22 cellular contexts compared by ENCODE assay signal in the genomic region with DNA sequence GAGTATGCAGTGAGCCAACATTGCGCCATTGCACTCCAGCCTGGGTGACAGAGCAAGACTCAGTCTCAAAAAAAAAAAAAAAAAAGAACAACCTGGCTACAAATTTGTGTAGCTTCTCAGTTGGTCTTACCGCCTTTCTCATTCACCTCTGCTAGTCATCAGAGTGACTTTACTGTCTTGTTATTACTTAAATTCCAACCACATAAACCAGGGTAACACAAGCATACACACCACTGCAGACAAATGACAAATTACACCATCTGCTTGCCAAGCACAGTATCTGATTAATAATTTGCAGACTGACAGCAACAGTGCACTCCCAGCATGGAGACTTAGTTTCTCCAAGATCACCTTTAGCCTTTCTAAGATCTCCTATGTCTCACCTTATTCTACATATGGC.
"Had no signal": no experiment of that assay in that cellular context is flagged by ENCODE, and none has a peak within 500 bp of the region (broad histone marks: within the 10 kb centered on the region; RNA-seq: fewer than 3 reads in every experiment).

No MANE protein-coding gene starts in this region.

- H3K27me3 Mint-ChIP-seq: naive thymus-derived CD8-positive, alpha-beta T cell; progenitor cell of endocrine pancreas; stimulated activated naive CD8-positive, alpha-beta T cell treated with anti-CD3 and anti-CD28 coated beads, Interleukin-15, amount 100 ng/mL, for 72 hours; type B pancreatic cell had no signal

- ATAC-seq: left colon; left lung; lower lobe of right lung; naive thymus-derived CD8-positive, alpha-beta T cell; sciatic nerve; stimulated activated naive CD8-positive, alpha-beta T cell treated with anti-CD3 and anti-CD28 coated beads, Interleukin-15, amount 100 ng/mL, for 72 hours had no signal

- H3K4me1 Mint-ChIP-seq: nephron progenitor cell; stimulated activated naive CD8-positive, alpha-beta T cell treated with anti-CD3 and anti-CD28 coated beads, Interleukin-15, amount 100 ng/mL, for 72 hours had no signal

- DNase-seq: hypothalamus; immature natural killer cell; kidney; left colon; left lung; lower lobe of right lung; mammary epithelial cell; mesenchymal stem cell; naive thymus-derived CD8-positive, alpha-beta T cell; nephron progenitor cell; ovary; stimulated activated CD4-positive, alpha-beta T cell treated with anti-CD3 and anti-CD28 coated beads, Interleukin-12 subunit alpha, Interleukin-12 subunit beta, amount 100 ng/mL, for 4 hours; stimulated activated CD4-positive, alpha-beta T cell treated with anti-CD3 and anti-CD28 coated beads, Interleukin-15, amount 100 ng/mL, for 24 hours; stimulated activated CD4-positive, alpha-beta T cell treated with anti-CD3 and anti-CD28 coated beads, Interleukin-2, amount 100 ng/mL, for 24 hours; stimulated activated CD4-positive, alpha-beta T cell treated with anti-CD3 and anti-CD28 coated beads, Interleukin-4, amount 100 ng/mL, for 1 hour; stimulated activated naive CD4-positive, alpha-beta T cell treated with Interleukin-2 at 50 U/mL for 16 hours; stimulated activated naive CD8-positive, alpha-beta T cell treated with anti-CD3 and anti-CD28 coated beads, Interleukin-15, amount 100 ng/mL, for 72 hours; substantia nigra; uterus had no signal

- H3K27ac Mint-ChIP-seq: immature natural killer cell; nephron progenitor cell; progenitor cell of endocrine pancreas; stimulated activated naive CD8-positive, alpha-beta T cell treated with anti-CD3 and anti-CD28 coated beads, Interleukin-15, amount 100 ng/mL, for 72 hours; type B pancreatic cell had no signal

- H3K4me3 Mint-ChIP-seq: nephron progenitor cell; stimulated activated naive CD8-positive, alpha-beta T cell treated with anti-CD3 and anti-CD28 coated beads, Interleukin-15, amount 100 ng/mL, for 72 hours; type B pancreatic cell had no signal
